ENCODE assay signal across 8 cellular contexts in the genomic region with DNA sequence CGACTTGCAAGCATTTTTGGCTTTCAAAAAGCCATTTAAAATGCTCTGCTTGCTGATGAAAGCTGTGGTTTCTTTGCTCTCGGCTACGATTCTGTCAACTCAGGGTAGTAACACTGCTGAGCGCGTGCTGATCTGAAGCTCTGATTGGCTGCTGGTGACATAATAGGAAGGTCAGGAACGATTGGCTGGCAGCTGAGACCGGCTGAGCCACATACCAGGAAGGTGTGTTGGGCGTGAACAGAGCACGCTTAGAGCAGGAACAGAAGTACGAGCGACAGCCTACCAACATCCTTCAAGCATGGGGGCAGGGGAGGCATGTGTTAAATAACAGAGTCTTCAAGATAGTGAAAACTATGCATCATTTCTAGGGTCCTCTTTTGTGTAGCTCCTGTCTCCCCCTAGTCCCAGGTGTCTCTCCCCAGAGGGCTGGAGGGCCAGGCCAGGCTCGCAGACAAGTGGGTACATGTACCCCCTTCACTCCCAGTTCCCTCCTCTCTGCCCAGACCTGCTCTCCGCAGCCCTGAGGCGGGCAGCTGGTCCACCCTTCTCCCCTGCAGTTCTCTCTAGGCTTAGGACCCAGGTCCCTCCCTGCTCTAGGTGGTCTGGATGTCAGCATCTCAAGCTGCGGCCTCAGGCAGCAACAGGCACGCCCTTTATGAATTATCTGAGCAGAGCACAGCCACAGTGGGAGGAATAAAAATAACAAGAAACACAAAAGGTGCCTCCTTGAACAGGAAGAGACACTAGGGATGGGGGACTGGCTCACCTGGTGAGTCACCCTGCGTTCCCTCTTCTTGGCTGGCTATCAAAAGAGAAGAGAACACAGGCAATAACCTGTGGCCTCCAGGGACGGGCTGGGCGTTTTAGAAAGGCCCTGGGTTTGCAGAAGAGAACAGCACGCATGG.
A peak's percentile ranks its signal among the peaks of the same experiment; 100 is the strongest.
DNase-seq lines count a peak whose midpoint lies in the region; ATAC-seq, FAIRE-seq and TF ChIP-seq lines count a peak whose summit lies in the region.

No MANE protein-coding gene starts in this region.

- TF ChIP-seq CTCF in DOHH2 (IDR thresholded peaks at IDR 0.05; ENCODE audit: low read depth, low read length, poor library complexity, severe bottlenecking), result no peak
- TF ChIP-seq CTCF in heart left ventricle (IDR thresholded peaks at IDR 0.05), result no peak
- TF ChIP-seq CTCF in psoas muscle (IDR thresholded peaks at IDR 0.05), result no peak

- ATAC-seq in heart left ventricle (peak; percentile 59 to 88 (median 86)), psoas muscle (peak; percentile 67 to 80 (median 75))

- 21 to 24% methylated on average over 20 of the region's 20 CpGs for WGBS in GM23248 (ENCODE audit: low coverage in 1 of 2, low lambda C conversion rate in 2 of 2, missing lambda C conversion rate in 2 of 2), 2 experiments
- 23 to 28% (median 27%) methylated on average over 20 of the region's 20 CpGs for WGBS in heart left ventricle, 4 donors
- WGBS in psoas muscle, 3 donors, result 22 to 29% (median 26%) methylated on average over 20 of the region's 20 CpGs

- intact Hi-C loops in heart left ventricle (cut with DNase I) (no loop called here), psoas muscle (cut with DNase I) (no loop called here)

- in situ Hi-C loops in GM23248 (cut with MboI), result no loop called here

- H3K79me2 ChIP-seq in DOHH2 (ENCODE audit: control insufficient read depth, low read length), result no peaks in the 10 kb centered on the region
- no peaks in the 10 kb centered on the region for H3K79me2 ChIP-seq in GM23248 (ENCODE audit: insufficient read depth)

- H3K27ac ChIP-seq in DOHH2 (ENCODE audit: low read depth, low read length), result no peak overlapping the region
- no peak overlapping the region for H3K27ac ChIP-seq in GM23248
- no peak overlapping the region for H3K27ac ChIP-seq in SK-N-MC
- no peak overlapping the region for H3K27ac ChIP-seq in heart left ventricle
- H3K27ac ChIP-seq in psoas muscle, result no peak overlapping the region

- H2AFZ ChIP-seq in GM23248, result peak overlapping the region; percentile 32; the same call in 1 of the 2 replicates

- H4K20me1 ChIP-seq in DOHH2 (ENCODE audit: control insufficient read depth, insufficient read depth, low read depth, low read length) (no peaks in the 10 kb centered on the region), GM23248 (ENCODE audit: insufficient read depth) (no peaks in the 10 kb centered on the region)

- peak; percentile 89 for DNase-seq in GM23248
- DNase-seq in LHCN-M2 (ENCODE audit: low read depth), result peak; percentile 63
- DNase-seq in SK-N-MC (ENCODE audit: low read depth, low spot score), result peak; percentile 18
- peak; percentile 32 for DNase-seq in activated naive CD8-positive, alpha-beta T cell treated with anti-CD3 and anti-CD28 coated beads, Interleukin-2, amount 50 U/mL, for 16 hours (ENCODE audit: low read depth, low spot score)
- DNase-seq in heart left ventricle, result peak; percentile 38 to 69 (median 55)
- DNase-seq in psoas muscle, result peak; percentile 25 to 54
- DNase-seq in urothelium cell line (ENCODE audit: low spot score), result peak; percentile 92

- no peaks in the 10 kb centered on the region for H3K9me2 ChIP-seq in DOHH2 (replicated peaks; ENCODE audit: control insufficient read depth, low read length)
- no peaks in the 10 kb centered on the region for H3K9me2 ChIP-seq in GM23248 (ENCODE audit: insufficient read depth)

- H3F3A ChIP-seq in DOHH2 (ENCODE audit: control insufficient read depth, insufficient read depth) (no peaks in the 10 kb centered on the region), GM23248 (ENCODE audit: insufficient read depth) (peaks cover 5% of the 10 kb centered on the region)

- H3K4me2 ChIP-seq in DOHH2 (ENCODE audit: low read length), result peak overlapping the region; percentile 39
- H3K4me2 ChIP-seq in GM23248 (ENCODE audit: unreplicated experiment), result peak overlapping the region; percentile 52

- H3K36me3 ChIP-seq in DOHH2 (ENCODE audit: control insufficient read depth, low read length) (no peaks in the 10 kb centered on the region), GM23248 (ENCODE audit: low read depth) (no peaks in the 10 kb centered on the region), SK-N-MC (ENCODE audit: insufficient read depth, low read length) (no peaks in the 10 kb centered on the region), heart left ventricle (no peaks in the 10 kb centered on the region), psoas muscle (ENCODE audit: insufficient read depth in 1 of 2, low read depth in 1 of 2) (no peaks in the 10 kb centered on the region)

- FAIRE-seq in urothelium cell line (lab: Jason Lieb, UNC), result no peak

- no peaks in the 10 kb centered on the region for H3K27me3 ChIP-seq in DOHH2 (ENCODE audit: control insufficient read depth, low read length)
- H3K27me3 ChIP-seq in GM23248 (replicated peaks; ENCODE audit: insufficient read depth), result no peaks in the 10 kb centered on the region
- H3K27me3 ChIP-seq in heart left ventricle, result no peaks in the 10 kb centered on the region
- no peaks in the 10 kb centered on the region for H3K27me3 ChIP-seq in psoas muscle (ENCODE audit: insufficient read depth in 3 of 3, low read length in 2 of 3)

- H3K9me3 ChIP-seq in DOHH2 (ENCODE audit: control insufficient read depth, insufficient read depth, low read length), result no peaks in the 10 kb centered on the region
- no peaks in the 10 kb centered on the region for H3K9me3 ChIP-seq in GM23248 (ENCODE audit: low read depth)
- no peaks in the 10 kb centered on the region for H3K9me3 ChIP-seq in SK-N-MC (ENCODE audit: low read depth, low read length)
- no peaks in the 10 kb centered on the region for H3K9me3 ChIP-seq in heart left ventricle
- H3K9me3 ChIP-seq in psoas muscle, result no peaks in the 10 kb centered on the region

- H3K9ac ChIP-seq in GM23248 (no peak overlapping the region), SK-N-MC (ENCODE audit: insufficient read length) (no peak overlapping the region)

- H3K4me1 ChIP-seq in DOHH2 (ENCODE audit: control insufficient read depth, low read length), result peaks cover 15% of the 10 kb centered on the region
- peaks cover 18% of the 10 kb centered on the region for H3K4me1 ChIP-seq in GM23248 (ENCODE audit: insufficient read depth)
- H3K4me1 ChIP-seq in heart left ventricle, result peaks cover 0 to 13% (median 7%) of the 10 kb centered on the region in 12 donors
- H3K4me1 ChIP-seq in psoas muscle, result no peaks in the 10 kb centered on the region

- H3K4me3 ChIP-seq in DOHH2 (ENCODE audit: low read length) (peak overlapping the region; percentile 31), GM23248 (peak overlapping the region; percentile 41; the same call in 1 of the 2 replicates), SK-N-MC (peak overlapping the region; percentile 45), heart left ventricle (peak overlapping the region in 6 of 12 donors; percentile 4 to 28 (median 12)), psoas muscle (no peak overlapping the region)

- no peak for TF ChIP-seq POLR2A in heart left ventricle (IDR thresholded peaks at IDR 0.05)

Comparison
In these comparisons a context has a peak if more than half of its experiments do, and no peak if none do; other contexts are left out.
1. DNase-seq: peak in every context shown above with its lines; median percentile 92 in urothelium cell line; 89 in GM23248; 63 in LHCN-M2; 55 in heart left ventricle; 40 in psoas muscle; 32 in activated naive CD8-positive, alpha-beta T cell treated with anti-CD3 and anti-CD28 coated beads, Interleukin-2, amount 50 U/mL, for 16 hours; 18 in SK-N-MC.